In the genomic region with DNA sequence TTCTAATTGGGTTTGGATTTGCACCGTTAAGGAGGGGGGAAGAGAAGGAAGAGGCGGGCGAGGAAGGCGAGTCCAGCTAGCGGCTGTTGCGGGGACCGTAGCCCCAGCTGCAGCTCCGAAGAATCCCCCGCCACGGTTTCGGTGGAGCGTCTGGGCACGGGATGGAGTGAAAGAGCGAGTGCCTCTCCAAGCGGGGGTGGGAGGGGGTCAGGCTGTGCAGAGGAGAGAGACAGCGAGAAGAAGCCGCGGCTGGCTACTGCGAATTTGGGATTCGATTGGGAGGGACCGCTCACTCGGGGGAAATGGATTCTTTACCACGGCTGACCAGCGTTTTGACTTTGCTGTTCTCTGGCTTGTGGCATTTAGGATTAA, we compare ENCODE assay signal across 18 cellular contexts. TPM values are rescaled to one million over a fixed set of nuclear protein-coding genes. Genes with fewer than 3 reads are reported as not detected.
DNase-seq lines count a peak whose midpoint lies in the region; ATAC-seq and TF ChIP-seq lines count a peak whose summit lies in the region.
"Had no signal": no experiment of that assay in that cellular context is flagged by ENCODE, and none has a peak within 500 bp of the region (broad histone marks: within the 10 kb centered on the region; RNA-seq: fewer than 3 reads in every experiment).

No MANE protein-coding gene starts in this region.

- H3K18ac ChIP-seq in H9 (ENCODE audit: insufficient read length, low read depth, low read length) (no peak overlapping the region), trophoblast cell (ENCODE audit: low read length) (no peak overlapping the region)

- peaks cover 19 to 20% of the 10 kb centered on the region in 2 experiments for H3K4me1 Mint-ChIP-seq in H9
- H3K4me1 Mint-ChIP-seq in WTC11, result peaks cover 17% of the 10 kb centered on the region

- H3K27me3 Mint-ChIP-seq in H9 (ENCODE audit: low read depth) (peaks cover 58% of the 10 kb centered on the region), WTC11 (ENCODE audit: low read depth) (peaks cover 57% of the 10 kb centered on the region)

- H3K36me3 ChIP-seq in trophoblast cell (ENCODE audit: control insufficient read depth in 1 of 2, insufficient read depth in 2 of 2, low read length in 2 of 2), result no peaks in the 10 kb centered on the region
- H3K36me3 ChIP-seq: thyroid gland had no signal

- H2BK5ac ChIP-seq in H9 (ENCODE audit: insufficient read length, low read length), result no peak overlapping the region
- no peak overlapping the region for H2BK5ac ChIP-seq in trophoblast cell (ENCODE audit: low read depth, low read length, poor library complexity)

- H3K14ac ChIP-seq in H9 (ENCODE audit: insufficient read depth, low read length) (no peak overlapping the region), trophoblast cell (ENCODE audit: low read length) (no peak overlapping the region)

- no peak overlapping the region for H2BK15ac ChIP-seq in H9 (ENCODE audit: low read depth, low read length)

- no peak overlapping the region for H2BK12ac ChIP-seq in H9 (ENCODE audit: insufficient read length, low read depth, low read length)
- H2BK12ac ChIP-seq in trophoblast cell (ENCODE audit: low read length), result no peak overlapping the region

- no peak overlapping the region for H2BK20ac ChIP-seq in H9 (ENCODE audit: low read depth, low read length, poor library complexity, severe bottlenecking)

- no peak overlapping the region for H2BK120ac ChIP-seq in H9 (ENCODE audit: low read depth, low read length, poor library complexity, severe bottlenecking)
- no peak overlapping the region for H2BK120ac ChIP-seq in trophoblast cell (ENCODE audit: insufficient read depth, low read length, poor library complexity)

- H3K27me3 ChIP-seq in H9 (ENCODE audit: insufficient read depth, low read length), result peaks cover 13% of the 10 kb centered on the region; the same call in 1 of the 2 replicates
- peaks cover 3% of the 10 kb centered on the region for H3K27me3 ChIP-seq in trophoblast cell (ENCODE audit: insufficient read depth, low read length)

- H3K23ac ChIP-seq in H9 (ENCODE audit: insufficient read length, low read depth, low read length), result no peak overlapping the region
- no peak overlapping the region for H3K23ac ChIP-seq in trophoblast cell (ENCODE audit: low read length)

- H3K9ac ChIP-seq in H9 (ENCODE audit: extremely low read depth, insufficient read length, low read length), result no peak overlapping the region
- no peak overlapping the region for H3K9ac ChIP-seq in trophoblast cell (ENCODE audit: low read length)

- no peak overlapping the region for H4K12ac ChIP-seq in trophoblast cell (ENCODE audit: low read depth, low read length)

- peak overlapping the region in 1 of 3 experiments; percentile 40; a peak in 1 of 7 replicates for H3K27ac Mint-ChIP-seq in H9
- H3K27ac Mint-ChIP-seq in WTC11, result no peak overlapping the region
- H3K27ac Mint-ChIP-seq: T-helper 1 cell treated with Interleukin-12 subunit alpha and Interleukin-12 subunit beta and Interleukin-4 antibody, amounts not matched to agents 30 μg/mL and 1 μg/mL, for 36 hours had no signal

- H4K91ac ChIP-seq in H9 (ENCODE audit: insufficient read length, low read depth, low read length) (no peak overlapping the region), trophoblast cell (ENCODE audit: low read depth, low read length) (no peak overlapping the region)

- WGBS in H9 (ENCODE audit: extremely low coverage, insufficient read length, low lambda C conversion rate), result no CpG with 5 or more reads among the region's 24 CpGs
- WGBS in trophoblast cell (ENCODE audit: extremely low coverage, insufficient coverage, insufficient read length), result no CpG with 5 or more reads among the region's 24 CpGs

- DNase-seq in H9 (no peak), WTC11 (ENCODE audit: low spot score) (no peak), trophoblast cell (no peak), DMS153 treated with DMSO at 0.1 percent for 48 hours (lab: John Stamatoyannopoulos, UW; ENCODE audit: unreplicated experiment) (no peak)
- DNase-seq: activated CD4-positive, CD25-positive, alpha-beta regulatory T cell; activated gamma-delta T cell; NCI-H1417 treated with DMSO at 0.1 percent for 48 hours had no signal

- no peak overlapping the region for H4K5ac ChIP-seq in H9 (ENCODE audit: insufficient read length, low read depth, low read length)

- H3K4ac ChIP-seq in H9 (ENCODE audit: low read depth, low read length) (no peak overlapping the region), trophoblast cell (ENCODE audit: low read depth, low read length) (no peak overlapping the region)

- H3K9me3 Mint-ChIP-seq in H9 (no peaks in the 10 kb centered on the region), WTC11 (no peaks in the 10 kb centered on the region)
- H3K9me3 Mint-ChIP-seq: T-helper 1 cell treated with Interleukin-12 subunit alpha and Interleukin-12 subunit beta and Interleukin-4 antibody, amounts not matched to agents 30 μg/mL and 1 μg/mL, for 36 hours had no signal

- H3K4me3 ChIP-seq in iPS-11a (ENCODE audit: low read depth, low read length), result peak overlapping the region; percentile 49
- H3K4me3 ChIP-seq in trophoblast cell (ENCODE audit: low read depth, low read length), result no peak overlapping the region
- H3K4me3 ChIP-seq: skin epidermis, thyroid gland had no signal

- no peak for TF ChIP-seq CTCF in H9 (conservative IDR thresholded peaks at IDR 0.05)
- no peak for TF ChIP-seq CTCF in WTC11 (IDR thresholded peaks at IDR 0.05)

- H3K23me2 ChIP-seq in H9 (ENCODE audit: insufficient read length, low read depth, low read length, poor library complexity, severe bottlenecking), result peaks cover 14% of the 10 kb centered on the region

- no peak overlapping the region for H3K56ac ChIP-seq in H9 (ENCODE audit: insufficient read length, low read depth, low read length)

- H3K4me3 Mint-ChIP-seq in H9, result peak overlapping the region; percentile 80 to 85
- H3K4me3 Mint-ChIP-seq in WTC11, result peak overlapping the region; percentile 85
- H3K4me3 Mint-ChIP-seq: T-helper 1 cell treated with Interleukin-12 subunit alpha and Interleukin-12 subunit beta and Interleukin-4 antibody, amounts not matched to agents 30 μg/mL and 1 μg/mL, for 36 hours had no signal

- POLR2A ChIA-PET in WTC11 (lab: Charles Lee), result no interaction called here

- H2AFZ ChIP-seq in H9 (ENCODE audit: low read length) (no peak overlapping the region), trophoblast cell (ENCODE audit: insufficient read depth, low read length, poor library complexity) (no peak overlapping the region)

- ATAC-seq in WTC11, result peak; percentile 52
- ATAC-seq in GM21381 (IDR thresholded peaks at IDR 0.05; ENCODE audit: unreplicated experiment), result no peak
- no peak for ATAC-seq in HG03039 (IDR thresholded peaks at IDR 0.05; ENCODE audit: unreplicated experiment)

- no peaks in the 10 kb centered on the region for H3K9me3 ChIP-seq in H9 (ENCODE audit: control insufficient read depth, low read depth, low read length)
- H3K9me3 ChIP-seq in trophoblast cell (ENCODE audit: insufficient read depth, low read depth, low read length), result peaks cover 1% of the 10 kb centered on the region
- H3K9me3 ChIP-seq: thyroid gland had no signal

- H3K27ac ChIP-seq in H9 (ENCODE audit: insufficient read length, low read depth, low read length) (no peak overlapping the region), trophoblast cell (ENCODE audit: low read depth, low read length) (no peak overlapping the region)
- H3K27ac ChIP-seq: C4-2B, epithelial cell of prostate, skin epidermis, thyroid gland had no signal

- no peak overlapping the region for H4K8ac ChIP-seq in H9 (replicated peaks; ENCODE audit: insufficient read length, low read depth, low read length)
- no peak overlapping the region for H4K8ac ChIP-seq in trophoblast cell (ENCODE audit: low read depth, low read length)

- no peaks in the 10 kb centered on the region for H4K20me1 ChIP-seq in H9 (ENCODE audit: control insufficient read depth, insufficient read depth, insufficient read length)

- CTCF ChIA-PET in WTC11 (lab: Charles Lee), result interaction anchor here (1.0 to 2.2 kb wide), 7 partner anchors 14 to 785 kb away, joined by 3 to 13 read pairs (median 3); no protein-coding TSS in a partner anchor

- H3K79me1 ChIP-seq in H9 (ENCODE audit: insufficient read depth, low read depth, low read length, poor library complexity, severe bottlenecking), result no peaks in the 10 kb centered on the region
- no peaks in the 10 kb centered on the region for H3K79me1 ChIP-seq in trophoblast cell (ENCODE audit: low read length)

- H3T11ph ChIP-seq in H9 (ENCODE audit: low read length), result no peak overlapping the region

- H3K4me1 ChIP-seq in H9 (ENCODE audit: insufficient read depth, low read length) (no peaks in the 10 kb centered on the region), trophoblast cell (ENCODE audit: control insufficient read depth in 1 of 2, insufficient read depth in 2 of 2, low read length in 2 of 2) (peaks cover 2 to 7% of the 10 kb centered on the region in 2 experiments)
- H3K4me1 ChIP-seq: thyroid gland had no signal

- H2AK5ac ChIP-seq in H9 (ENCODE audit: insufficient read length, low read length) (no peak overlapping the region), trophoblast cell (ENCODE audit: low read length) (no peak overlapping the region)

- H3K36me3 Mint-ChIP-seq in H9 (ENCODE audit: insufficient read depth in 1 of 3, low read depth in 3 of 3), result no peaks in the 10 kb centered on the region
- no peaks in the 10 kb centered on the region for H3K36me3 Mint-ChIP-seq in WTC11

- peak overlapping the region; percentile 99 for H3K4me2 ChIP-seq in H9 (ENCODE audit: insufficient read depth, insufficient read length, low read length)
- peak overlapping the region; percentile 66 for H3K4me2 ChIP-seq in trophoblast cell (ENCODE audit: low read length)

- no peaks in the 10 kb centered on the region for H3K79me2 ChIP-seq in H9 (ENCODE audit: insufficient read depth, low read length)
- no peaks in the 10 kb centered on the region for H3K79me2 ChIP-seq in trophoblast cell (ENCODE audit: control insufficient read depth, insufficient read depth, low read length, poor library complexity)

TF ChIP-seq in WTC11, 78 proteins besides CTCF, POLR2A, EP300 and RAD21 (continues in another document):
- TF ChIP-seq TEAD4 (CRISPR knock-in tag; IDR thresholded peaks at IDR 0.05), result 0 out of 2 replicates have a peak, but pooled peaks have one; percentile 4
- 0 out of 2 replicates have a peak, but pooled peaks have one; percentile 2 for TF ChIP-seq TEAD1 (CRISPR knock-in tag; IDR thresholded peaks at IDR 0.05)
- TF ChIP-seq JUN (CRISPR knock-in tag; IDR thresholded peaks at IDR 0.05), result 0 out of 2 replicates have a peak, but pooled peaks have one; percentile 9
- no peak for TF ChIP-seq NFATC4 (CRISPR knock-in tag; IDR thresholded peaks at IDR 0.05)

RNA-seq across cellular contexts. Expression of a gene that starts 0.2 kb away (rescaled TPM):
- 0.39 and 0.48 TPM in 2 replicates for total RNA-seq in H9 (2021)
- 0.22 to 0.57 TPM (median 0.34 TPM) in 3 replicates for total RNA-seq in WTC11 (2021)
- 0.01 TPM in 2 replicates for polyA plus RNA-seq in trophoblast cell (2013)
- total RNA-seq: LHCN-M2, mesenteric fat pad, osteocyte, thyroid gland had no signal
